1 cellular context compared by ENCODE assay signal in genomic region chr17:28883967-28884702, GRCh38.
TF ChIP-seq lines count a peak whose summit lies in the region.

No MANE protein-coding gene starts in this region.

TF ChIP-seq in HepG2, 621 proteins besides CTCF, POLR2A, EP300 and RAD21:
- no peak for TF ChIP-seq E2F2 (CRISPR knock-in tag; IDR thresholded peaks at IDR 0.05; ENCODE audit: borderline replicate concordance)
- TF ChIP-seq AGO2 (optimal IDR thresholded peaks at IDR 0.05; ENCODE audit: low read depth, low read length), result peak; percentile 54
